8 cellular contexts compared by ENCODE assay signal in genomic region chr20:62926229-62927127, GRCh38. TPM values are rescaled to one million over a fixed set of nuclear protein-coding genes. Genes with fewer than 3 reads are reported as not detected.
DNase-seq lines count a peak whose midpoint lies in the region; ATAC-seq and TF ChIP-seq lines count a peak whose summit lies in the region.

Gene DIDO1 (minus strand): TSS chr20:62926505.

- H3K27ac Mint-ChIP-seq in chondrocyte (ENCODE audit: unreplicated experiment): peak within 1 kb of the TSS; percentile 98

- no peaks in the 10 kb centered on the region for H3K27me3 ChIP-seq in layer of hippocampus (ENCODE audit: control insufficient read depth, insufficient read depth, low read length)

- TF ChIP-seq CTCF in AG09319 (IDR thresholded peaks at IDR 0.05; ENCODE audit: low read depth, low read length) (peak; percentile 35), chondrocyte (IDR thresholded peaks at IDR 0.05) (peak; percentile 84)

- no peaks in the 10 kb centered on the region for H3K9me3 Mint-ChIP-seq in chondrocyte (ENCODE audit: low read depth)

- H3K4me1 Mint-ChIP-seq in chondrocyte (ENCODE audit: low read depth): peaks cover 61% of the 10 kb centered on the region

- DNase-seq in AG09319 (ENCODE audit: extremely low read depth, low read depth) (peak; percentile 57), NCI-H446 (lab: John Stamatoyannopoulos, UW) (peak; percentile 55 to 90), chondrocyte (ENCODE audit: low spot score) (no peak)
- peak; percentile 90 for DNase-seq in activated CD4-positive, CD25-positive, alpha-beta regulatory T cell treated with anti-CD3 and anti-CD28 coated beads, Interleukin-2, amount 50 U/mL, for 72 hours
- DNase-seq in stimulated activated CD4-positive, alpha-beta T cell treated with anti-CD3 and anti-CD28 coated beads, Interleukin-1b, Interleukin-23, amount 100 ng/mL, for 4 hours (ENCODE audit: low read depth in 2 of 2): peak; percentile 81 to 89

- peak within 1 kb of the TSS; percentile 95 for H3K4me3 Mint-ChIP-seq in chondrocyte (ENCODE audit: unreplicated experiment)

- no peaks in the 10 kb centered on the region for H3K27me3 Mint-ChIP-seq in chondrocyte (ENCODE audit: low read depth)

- peak within 1 kb of the TSS; percentile 91 for H3K27ac ChIP-seq in layer of hippocampus (ENCODE audit: low read depth, low read length)

- ATAC-seq in GM19023 (IDR thresholded peaks at IDR 0.05; ENCODE audit: unreplicated experiment) (peak; percentile 73), HG03196 (IDR thresholded peaks at IDR 0.05; ENCODE audit: unreplicated experiment) (peak; percentile 80)

- no peaks in the 10 kb centered on the region for H3K36me3 Mint-ChIP-seq in chondrocyte (ENCODE audit: low read depth)

RNA-seq across cellular contexts. Expression of gene DIDO1, which starts in this region (rescaled TPM):
- 41.6 to 53.8 TPM (median 42.5 TPM) in 3 replicates for total RNA-seq in chondrocyte
